In the genomic region with DNA sequence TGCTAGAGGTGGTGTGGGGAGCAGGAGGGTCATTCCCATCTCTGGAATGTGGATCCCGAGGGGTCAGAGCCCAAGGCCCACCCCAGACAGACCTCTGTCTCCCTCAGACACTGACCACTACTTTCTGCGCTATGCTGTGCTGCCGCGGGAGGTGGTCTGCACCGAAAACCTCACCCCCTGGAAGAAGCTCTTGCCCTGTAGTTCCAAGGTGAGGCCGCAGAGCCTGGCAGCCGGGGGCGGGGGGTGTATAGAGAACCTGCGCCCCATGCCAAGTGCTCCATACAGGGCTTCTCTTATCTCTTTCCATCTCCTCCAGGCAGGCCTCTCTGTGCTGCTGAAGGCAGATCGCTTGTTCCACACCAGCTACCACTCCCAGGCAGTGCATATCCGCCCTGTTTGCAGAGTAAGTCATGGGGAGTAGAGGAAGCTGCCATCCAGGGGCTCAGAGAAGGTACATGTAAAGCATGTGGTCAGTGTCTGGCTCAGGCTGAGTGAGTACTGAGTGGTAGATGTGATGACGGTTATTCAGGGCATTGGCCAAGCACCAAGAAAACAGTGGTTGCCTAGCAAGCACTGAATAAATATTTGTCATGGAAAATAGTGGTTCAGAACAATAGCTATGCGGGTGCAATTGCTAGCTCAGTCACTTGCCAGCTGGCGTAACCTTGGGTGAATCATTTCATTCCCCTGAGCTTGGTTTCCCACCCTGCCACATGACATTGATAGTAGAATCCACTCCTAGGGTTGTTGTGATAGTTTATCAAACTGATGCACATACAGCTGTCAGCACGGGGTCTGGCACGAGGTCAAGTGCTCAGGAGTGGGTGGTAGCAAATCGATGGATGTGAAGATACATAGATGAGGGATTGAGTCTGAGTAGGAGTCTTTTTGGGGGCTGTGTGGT, we compare ENCODE assay signal across 8 cellular contexts. TPM values are rescaled to one million over a fixed set of nuclear protein-coding genes. Genes with fewer than 3 reads are reported as not detected.
DNase-seq lines count a peak whose midpoint lies in the region; ATAC-seq and TF ChIP-seq lines count a peak whose summit lies in the region.

No MANE protein-coding gene starts in this region.

- DNase-seq in activated naive CD4-positive, alpha-beta T cell treated with anti-CD3 and anti-CD28 coated beads for 36 hours, result no peak
- peak; percentile 98 for DNase-seq in NCI-H345 (lab: John Stamatoyannopoulos, UW)
- DNase-seq in central memory CD8-positive, alpha-beta T cell (ENCODE audit: low spot score in 2 of 2), result no peak
- DNase-seq in medulla oblongata (ENCODE audit: extremely low spot score), result peak; percentile 39
- DNase-seq in CD1c-positive myeloid dendritic cell (ENCODE audit: extremely low spot score), result no peak
- DNase-seq in A673 (ENCODE audit: low spot score), result no peak

- no peaks in the 10 kb centered on the region for H3K9me3 Mint-ChIP-seq in activated naive CD4-positive, alpha-beta T cell treated with anti-CD3 and anti-CD28 coated beads, Interleukin-2, amount 50 U/mL, for 24 hours
- H3K9me3 Mint-ChIP-seq in activated naive CD4-positive, alpha-beta T cell treated with anti-CD3 and anti-CD28 coated beads for 36 hours, result no peaks in the 10 kb centered on the region
- H3K9me3 Mint-ChIP-seq in central memory CD8-positive, alpha-beta T cell, result no peaks in the 10 kb centered on the region

- intact Hi-C loops in activated naive CD4-positive, alpha-beta T cell treated with anti-CD3 and anti-CD28 coated beads for 36 hours (cut with micrococcal nuclease), result no loop called here
- intact Hi-C loops in A673 (cut with micrococcal nuclease; ENCODE audit: unreplicated experiment), result no loop called here

- POLR2A ChIA-PET in A673 (lab: Charles Lee; ENCODE audit: low non-redundant PET), result no interaction called here

- peak overlapping the region; percentile 51 for H3K27ac Mint-ChIP-seq in activated naive CD4-positive, alpha-beta T cell treated with anti-CD3 and anti-CD28 coated beads, Interleukin-2, amount 50 U/mL, for 24 hours
- H3K27ac Mint-ChIP-seq in activated naive CD4-positive, alpha-beta T cell treated with anti-CD3 and anti-CD28 coated beads for 36 hours, result no peak overlapping the region
- H3K27ac Mint-ChIP-seq in central memory CD8-positive, alpha-beta T cell (ENCODE audit: low read depth), result peak overlapping the region; percentile 54

- no peak overlapping the region for H3K4me3 ChIP-seq in A673 (ENCODE audit: low read depth, low read length, poor library complexity, severe bottlenecking)

- no peak overlapping the region for H3K27ac ChIP-seq in A673 (ENCODE audit: low read depth, low read length, poor library complexity, severe bottlenecking)

- H3K4me1 ChIP-seq in A673 (ENCODE audit: insufficient read depth, low read length, poor library complexity, severe bottlenecking), result peaks cover 12% of the 10 kb centered on the region

- no TSS peak for BruUV-seq in A673 (replicated peaks; lab: Mats Ljungman, UMichigan)

- no peaks in the 10 kb centered on the region for H3K27me3 Mint-ChIP-seq in activated naive CD4-positive, alpha-beta T cell treated with anti-CD3 and anti-CD28 coated beads, Interleukin-2, amount 50 U/mL, for 24 hours
- no peaks in the 10 kb centered on the region for H3K27me3 Mint-ChIP-seq in activated naive CD4-positive, alpha-beta T cell treated with anti-CD3 and anti-CD28 coated beads for 36 hours (ENCODE audit: low read depth)
- no peaks in the 10 kb centered on the region for H3K27me3 Mint-ChIP-seq in central memory CD8-positive, alpha-beta T cell

- TF ChIP-seq CTCF in A673 (conservative IDR thresholded peaks at IDR 0.05; ENCODE audit: low read depth, low read length), result no peak

- no peak overlapping the region for H3K4me3 Mint-ChIP-seq in activated naive CD4-positive, alpha-beta T cell treated with anti-CD3 and anti-CD28 coated beads, Interleukin-2, amount 50 U/mL, for 24 hours
- H3K4me3 Mint-ChIP-seq in activated naive CD4-positive, alpha-beta T cell treated with anti-CD3 and anti-CD28 coated beads for 36 hours, result no peak overlapping the region
- H3K4me3 Mint-ChIP-seq in central memory CD8-positive, alpha-beta T cell, result no peak overlapping the region

- CTCF ChIA-PET in activated naive CD4-positive, alpha-beta T cell treated with anti-CD3 and anti-CD28 coated beads for 36 hours (lab: Charles Lee), result interaction anchor here (0.8 to 1.9 kb wide), 6 partner anchors 18 to 126 kb away, joined by 3 to 8 read pairs (median 4); partner anchors contain the start of gene SYS1
- CTCF ChIA-PET in A673 (lab: Charles Lee), result interaction anchor here (0.6 kb wide), 1 partner anchor 20 kb away, joined by 3 read pairs; no protein-coding TSS in a partner anchor

- H3K36me3 ChIP-seq in A673 (ENCODE audit: insufficient read depth, low read length, poor library complexity, severe bottlenecking), result peaks cover 34% of the 10 kb centered on the region

- H3K4me1 Mint-ChIP-seq in activated naive CD4-positive, alpha-beta T cell treated with anti-CD3 and anti-CD28 coated beads, Interleukin-2, amount 50 U/mL, for 24 hours, result peaks cover 50% of the 10 kb centered on the region
- H3K4me1 Mint-ChIP-seq in activated naive CD4-positive, alpha-beta T cell treated with anti-CD3 and anti-CD28 coated beads for 36 hours (ENCODE audit: low read depth), result peaks cover 35% of the 10 kb centered on the region
- H3K4me1 Mint-ChIP-seq in central memory CD8-positive, alpha-beta T cell, result peaks cover 38% of the 10 kb centered on the region

- no peaks in the 10 kb centered on the region for H3K27me3 ChIP-seq in A673 (replicated peaks; ENCODE audit: insufficient read depth, low read depth, low read length, poor library complexity)

- no peaks in the 10 kb centered on the region for H3K9me3 ChIP-seq in A673 (ENCODE audit: low read depth, low read length, poor library complexity, severe bottlenecking)

- peak; percentile 54 for ATAC-seq in HG02852 (IDR thresholded peaks at IDR 0.05; ENCODE audit: unreplicated experiment)
- no peak for ATAC-seq in central memory CD8-positive, alpha-beta T cell (replicated peaks; ENCODE audit: extremely low read depth, poor library complexity, severe bottlenecking)

- peaks cover 7% of the 10 kb centered on the region for H3K36me3 Mint-ChIP-seq in activated naive CD4-positive, alpha-beta T cell treated with anti-CD3 and anti-CD28 coated beads, Interleukin-2, amount 50 U/mL, for 24 hours
- H3K36me3 Mint-ChIP-seq in activated naive CD4-positive, alpha-beta T cell treated with anti-CD3 and anti-CD28 coated beads for 36 hours (ENCODE audit: low read depth), result peaks cover 30% of the 10 kb centered on the region
- H3K36me3 Mint-ChIP-seq in central memory CD8-positive, alpha-beta T cell (ENCODE audit: insufficient read depth), result peaks cover 47% of the 10 kb centered on the region

RNA-seq across cellular contexts. Expression of gene PIGT, which starts 3.5 kb away (rescaled TPM):
- total RNA-seq in activated naive CD4-positive, alpha-beta T cell treated with anti-CD3 and anti-CD28 coated beads for 36 hours, result 10 to 100 TPM; 37.7 to 43.8 TPM
- 97.2 and 97.3 TPM in 2 replicates for total RNA-seq in A673 (2021)

RNA-seq across cellular contexts. Expression of gene DBNDD2, which starts 11.4 kb away (rescaled TPM):
- total RNA-seq in activated naive CD4-positive, alpha-beta T cell treated with anti-CD3 and anti-CD28 coated beads for 36 hours, result 10 to 100 TPM; 55.3 to 56.7 TPM
- 36.4 and 38.6 TPM in 2 replicates for total RNA-seq in A673 (2021)

RNA-seq across cellular contexts. Expression of gene TP53TG5, which starts 41.3 kb away (rescaled TPM):
- total RNA-seq in activated naive CD4-positive, alpha-beta T cell treated with anti-CD3 and anti-CD28 coated beads for 36 hours, result 1 to 10 TPM in 1 of 2 experiments, under 1 TPM in 1; 0.59 to 1.0 TPM
- total RNA-seq in A673 (2021), result 0.69 TPM in 1 of 2 replicates, not detected in the other

RNA-seq across cellular contexts. Expression of gene WFDC2, which starts 50.1 kb away (rescaled TPM):
- 1 to 10 TPM in 1 of 2 experiments, under 1 TPM in 1; 0.83 to 1.0 TPM for total RNA-seq in activated naive CD4-positive, alpha-beta T cell treated with anti-CD3 and anti-CD28 coated beads for 36 hours
- not detected in 2 replicates for total RNA-seq in A673 (2021)

RNA-seq across cellular contexts. Expression of gene SYS1, which starts 56.5 kb away (rescaled TPM):
- 10 to 100 TPM; 24.0 to 26.0 TPM for total RNA-seq in activated naive CD4-positive, alpha-beta T cell treated with anti-CD3 and anti-CD28 coated beads for 36 hours
- 20.0 and 22.8 TPM in 2 replicates for total RNA-seq in A673 (2021)

Comparison
In these comparisons a context has a peak if more than half of its experiments do, and no peak if none do; other contexts are left out.
1. DNase-seq: peak in NCI-H345 (single experiment) and medulla oblongata (single experiment); none in activated naive CD4-positive, alpha-beta T cell treated with anti-CD3 and anti-CD28 coated beads for 36 hours (single experiment), central memory CD8-positive, alpha-beta T cell (0 of 2), CD1c-positive myeloid dendritic cell (single experiment) and A673 (single experiment).